ENCODE assay signal across 21 cellular contexts in the genomic region with DNA sequence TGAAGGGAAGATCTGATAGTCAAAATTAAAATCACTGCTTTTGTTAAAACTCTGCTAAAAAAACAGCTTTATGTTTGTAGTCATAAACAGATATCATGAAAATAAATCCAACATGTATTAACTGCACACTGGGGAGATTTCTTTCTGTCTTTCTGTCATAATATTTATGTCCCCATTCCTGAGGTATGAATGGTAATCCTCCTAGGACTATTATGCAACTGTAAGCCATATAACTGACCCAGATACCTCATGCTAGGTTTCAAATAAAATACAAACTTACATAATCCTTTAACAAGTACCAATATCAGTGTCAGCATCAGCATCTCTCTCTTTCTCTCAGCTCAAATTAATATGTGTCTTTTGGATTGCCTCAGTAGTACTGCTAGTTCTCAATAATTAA. TPM values are rescaled to one million over a fixed set of nuclear protein-coding genes. Genes with fewer than 3 reads are reported as not detected.
DNase-seq lines count a peak whose midpoint lies in the region; ATAC-seq and TF ChIP-seq lines count a peak whose summit lies in the region.
"Had no signal": no experiment of that assay in that cellular context is flagged by ENCODE, and none has a peak within 500 bp of the region (broad histone marks: within the 10 kb centered on the region; RNA-seq: fewer than 3 reads in every experiment).

No MANE protein-coding gene starts in this region.

- no peak overlapping the region for H2AFZ ChIP-seq in GM23248
- H2AFZ ChIP-seq: PC-9 had no signal

- no peak for ATAC-seq in GM18870 (IDR thresholded peaks at IDR 0.05; ENCODE audit: unreplicated experiment)

- H3K36me3 ChIP-seq in GM23248 (ENCODE audit: low read depth) (no peaks in the 10 kb centered on the region), tibial artery (peaks cover 0 to 15% (median 5%) of the 10 kb centered on the region in 3 donors)
- H3K36me3 ChIP-seq: BE2C had no signal

- H3K4me3 ChIP-seq in GM23248 (no peak overlapping the region), fibroblast of villous mesenchyme (ENCODE audit: low read depth, low read length) (no peak overlapping the region), tibial artery (no peak overlapping the region)
- H3K4me3 ChIP-seq: K562, PC-9 had no signal

- no peaks in the 10 kb centered on the region for H3K27me3 ChIP-seq in GM23248 (replicated peaks; ENCODE audit: insufficient read depth)
- H3K27me3 ChIP-seq in tibial artery = no peaks in the 10 kb centered on the region
- H3K27me3 ChIP-seq: BE2C had no signal

- no peak overlapping the region for H3K9ac ChIP-seq in GM23248

- TF ChIP-seq CTCF in fibroblast of villous mesenchyme (IDR thresholded peaks at IDR 0.05; ENCODE audit: insufficient read depth, low read depth, low read length) (no peak), tibial artery (IDR thresholded peaks at IDR 0.05) (no peak)

- H3F3A ChIP-seq in GM23248 (ENCODE audit: insufficient read depth) = peaks cover 8% of the 10 kb centered on the region; the same call in 1 of the 2 replicates

- peaks cover 18% of the 10 kb centered on the region for H3K4me1 ChIP-seq in GM23248 (ENCODE audit: insufficient read depth)
- H3K4me1 ChIP-seq in tibial artery = no peaks in the 10 kb centered on the region
- H3K4me1 ChIP-seq: BE2C had no signal

- H3K27ac ChIP-seq in GM23248 = no peak overlapping the region
- peak overlapping the region; percentile 20 for H3K27ac ChIP-seq in angular gyrus (ENCODE audit: low read depth, low read length)
- peak overlapping the region; percentile 33 for H3K27ac ChIP-seq in temporal lobe (ENCODE audit: low read depth, low read length)
- no peak overlapping the region for H3K27ac ChIP-seq in tibial artery
- H3K27ac ChIP-seq: PC-9, RWPE1 had no signal

- in situ Hi-C loops in GM23248 (cut with MboI) = loop anchor here (25.0 kb wide), 1 partner anchor 713 kb away; no protein-coding TSS in a partner anchor

- no peaks in the 10 kb centered on the region for H3K9me2 ChIP-seq in GM23248 (ENCODE audit: insufficient read depth)

- intact Hi-C loops in tibial artery (cut with DNase I; ENCODE audit: low total_unique reads) = no loop called here

- H3K79me2 ChIP-seq in GM23248 (ENCODE audit: insufficient read depth) = no peaks in the 10 kb centered on the region

- no peaks in the 10 kb centered on the region for H3K9me3 ChIP-seq in GM23248 (ENCODE audit: low read depth)
- H3K9me3 ChIP-seq in tibial artery = no peaks in the 10 kb centered on the region
- H3K9me3 ChIP-seq: BE2C had no signal

- peak overlapping the region; percentile 30 for H3K4me2 ChIP-seq in GM23248 (ENCODE audit: unreplicated experiment)
- H3K4me2 ChIP-seq: PC-9 had no signal

- DNase-seq in GM23248 (peak; percentile 49), fibroblast of villous mesenchyme (ENCODE audit: low read depth) (peak; percentile 60), tibial artery (no peak)
- no peak for DNase-seq in activated naive CD4-positive, alpha-beta T cell (lab: John Stamatoyannopoulos, UW)
- DNase-seq: BE2C, DMS53, EL, H9, NCI-H1092, NCI-H1436, NCI-H187 treated with DMSO at 0.1 percent for 48 hours, NCI-H2227 treated with DMSO at 0.1 percent for 48 hours, NCI-H510A, NCI-H748 treated with DMSO at 0.1 percent for 48 hours, PC-9, SHP77 treated with DMSO at 0.1 percent for 48 hours had no signal

- H4K20me1 ChIP-seq in GM23248 (ENCODE audit: insufficient read depth) = no peaks in the 10 kb centered on the region

RNA-seq across cellular contexts. Expression of gene IFIH1, which starts 18.2 kb away (rescaled TPM):
- 1.6 and 2.0 TPM in 2 replicates for total RNA-seq in GM23248 (2014; rRNA removed; shearing (Covaris generic))
- polyA plus RNA-seq in GM23248 (2016; fragmentation: Nextera tagmentation; extraction: Ambion mirVana) = 0.66 and 1.3 TPM in 2 replicates
- total RNA-seq in fibroblast of villous mesenchyme = 3.9 and 7.8 TPM in 2 replicates
- total RNA-seq in temporal lobe = 1.7 TPM

RNA-seq across cellular contexts. Expression of gene GCA, which starts 43.7 kb away (rescaled TPM):
- total RNA-seq in GM23248 (2014; rRNA removed; shearing (Covaris generic)) = 1.6 and 3.0 TPM in 2 replicates
- polyA plus RNA-seq in GM23248 (2016; fragmentation: Nextera tagmentation; extraction: Ambion mirVana) = 1.6 TPM in 2 replicates
- total RNA-seq in fibroblast of villous mesenchyme = 2.3 and 3.9 TPM in 2 replicates
- 19.4 TPM for total RNA-seq in temporal lobe

RNA-seq across cellular contexts. Expression of gene FAP, which starts 57.0 kb away (rescaled TPM):
- total RNA-seq in GM23248 (2014; rRNA removed; shearing (Covaris generic)) = 243 and 269 TPM in 2 replicates
- polyA plus RNA-seq in GM23248 (2016; fragmentation: Nextera tagmentation; extraction: Ambion mirVana) = 198 and 200 TPM in 2 replicates
- total RNA-seq in fibroblast of villous mesenchyme (207 and 223 TPM in 2 replicates), temporal lobe (2.0 TPM)
- total RNA-seq: H9, K562, PC-9 had no signal
- polyA plus RNA-seq: K562 had no signal

Comparison
In these comparisons a context has a peak if more than half of its experiments do, and no peak if none do; other contexts are left out.
1. DNase-seq: peak in GM23248 (single experiment) and fibroblast of villous mesenchyme (single experiment); none in activated naive CD4-positive, alpha-beta T cell (0 of 4) and tibial artery (0 of 2).
2. H3K27ac ChIP-seq: peak in angular gyrus (single experiment) and temporal lobe (single experiment); none in GM23248 (single experiment) and tibial artery (0 of 2).
3. RNA of gene FAP, which starts 57.0 kb away (total RNA-seq): 243 to 269 TPM in GM23248 and 207 to 223 TPM in fibroblast of villous mesenchyme; 2.0 TPM in temporal lobe (single experiment); every median in the first group is over 10 times any median in the second.